In genomic region chr4:57043304-57044251, GRCh38 we compare ENCODE assay signal across 11 cellular contexts.
A peak's percentile ranks its signal among the peaks of the same experiment; 100 is the strongest.
DNase-seq lines count a peak whose midpoint lies in the region; ATAC-seq and TF ChIP-seq lines count a peak whose summit lies in the region.
"Had no signal": no experiment of that assay in that cellular context is flagged by ENCODE, and none has a peak within 500 bp of the region (broad histone marks: within the 10 kb centered on the region; RNA-seq: fewer than 3 reads in every experiment).

No MANE protein-coding gene starts in this region.

- H4K12ac ChIP-seq in trophoblast cell (ENCODE audit: low read depth, low read length), result no peak overlapping the region

- POLR2A ChIA-PET in AG04450 (lab: Yijun Ruan, JAX), result interaction anchor here (1.0 to 1.5 kb wide), 3 partner anchors 12 to 37 kb away, joined by 3 to 7 read pairs (median 5); no protein-coding TSS in a partner anchor

- TF ChIP-seq CTCF in AG04450 (IDR thresholded peaks at IDR 0.05; ENCODE audit: low read depth, low read length), result no peak
- no peak for TF ChIP-seq CTCF in GM13976 (IDR thresholded peaks at IDR 0.05; ENCODE audit: borderline replicate concordance, control extremely low read depth, extremely low read depth, insufficient read depth, missing control alignments)

- H4K91ac ChIP-seq in trophoblast cell (ENCODE audit: low read depth, low read length), result peak overlapping the region; percentile 97

- no peak overlapping the region for H2AFZ ChIP-seq in trophoblast cell (ENCODE audit: insufficient read depth, low read length, poor library complexity)

- no peak overlapping the region for H3K9ac ChIP-seq in trophoblast cell (ENCODE audit: low read length)
- H3K9ac ChIP-seq: BLaER1 had no signal

- peak overlapping the region; percentile 94 for H3K4ac ChIP-seq in trophoblast cell (ENCODE audit: low read depth, low read length)

- in situ Hi-C loops in GM13976 (cut with MboI; ENCODE audit: low sequenced_read_pairs, unreplicated experiment), result no loop called here

- H2AK5ac ChIP-seq in trophoblast cell (ENCODE audit: low read length), result peak overlapping the region; percentile 87

- H3K4me2 ChIP-seq in trophoblast cell (ENCODE audit: low read length), result no peak overlapping the region
- H3K4me2 ChIP-seq: BLaER1 had no signal

- peak overlapping the region; percentile 80 for H3K18ac ChIP-seq in trophoblast cell (ENCODE audit: low read length)

- 26 to 62% (median 42%) methylated on average over 6 of the region's 6 CpGs for WGBS in adipose tissue, 3 donors
- WGBS in trophoblast cell (ENCODE audit: extremely low coverage, insufficient coverage, insufficient read length), result no CpG with 5 or more reads among the region's 6 CpGs

- H3K79me1 ChIP-seq in trophoblast cell (ENCODE audit: low read length), result peaks cover 36% of the 10 kb centered on the region

- H3K9me3 ChIP-seq in AG04450 (ENCODE audit: control insufficient read depth, insufficient read depth, low read length), result no peaks in the 10 kb centered on the region
- H3K9me3 ChIP-seq in trophoblast cell (ENCODE audit: insufficient read depth, low read depth, low read length), result peaks cover 4% of the 10 kb centered on the region

- H3K27me3 ChIP-seq in AG04450 (ENCODE audit: control insufficient read depth, insufficient read depth, low read length) (no peaks in the 10 kb centered on the region), trophoblast cell (ENCODE audit: insufficient read depth, low read length) (no peaks in the 10 kb centered on the region)
- H3K27me3 ChIP-seq: BLaER1 had no signal

- H2BK120ac ChIP-seq in trophoblast cell (ENCODE audit: insufficient read depth, low read length, poor library complexity), result peak overlapping the region; percentile 98

- no peak for DNase-seq in AG04450 (ENCODE audit: low read depth, low spot score)
- DNase-seq in foreskin melanocyte, result peak; percentile 78
- DNase-seq in trophoblast cell, result no peak
- DNase-seq in GM13976 (ENCODE audit: low spot score), result no peak
- DNase-seq in DMS79 (lab: John Stamatoyannopoulos, UW), result no peak
- DNase-seq: retina; stimulated activated naive CD8-positive, alpha-beta T cell treated with anti-CD3 and anti-CD28 coated beads, Interleukin-15, amount 100 ng/mL, for 72 hours had no signal

- H3K36me3 ChIP-seq in trophoblast cell (ENCODE audit: control insufficient read depth in 1 of 2, insufficient read depth in 2 of 2, low read length in 2 of 2), result peaks cover 17 to 23% of the 10 kb centered on the region in 2 experiments

- CTCF ChIA-PET in AG04450 (lab: Charles Lee), result interaction anchor here (2.1 kb wide), 1 partner anchor 120 kb away, joined by 16 read pairs; no protein-coding TSS in a partner anchor

- peaks cover 12% of the 10 kb centered on the region for H3K79me2 ChIP-seq in trophoblast cell (ENCODE audit: control insufficient read depth, insufficient read depth, low read length, poor library complexity)

- H3K4me3 ChIP-seq in AG04450 (ENCODE audit: low read depth, low read length) (no peak overlapping the region), trophoblast cell (ENCODE audit: low read depth, low read length) (no peak overlapping the region)
- H3K4me3 ChIP-seq: BLaER1 had no signal

- H2BK5ac ChIP-seq in trophoblast cell (ENCODE audit: low read depth, low read length, poor library complexity), result peak overlapping the region; percentile 96

- peak overlapping the region; percentile 93 for H3K14ac ChIP-seq in trophoblast cell (ENCODE audit: low read length)

- no peak overlapping the region for H3K23ac ChIP-seq in trophoblast cell (ENCODE audit: low read length)

- H3K4me1 ChIP-seq in trophoblast cell (ENCODE audit: control insufficient read depth in 1 of 2, insufficient read depth in 2 of 2, low read length in 2 of 2), result peaks cover 22 to 29% of the 10 kb centered on the region in 2 experiments

- peak overlapping the region; percentile 77 for H3K27ac ChIP-seq in AG04450 (ENCODE audit: low read depth, low read length)
- peak overlapping the region; percentile 62 for H3K27ac ChIP-seq in adipose tissue (ENCODE audit: low read depth, low read length)
- peak overlapping the region; percentile 92 for H3K27ac ChIP-seq in trophoblast cell (ENCODE audit: low read depth, low read length)
- H3K27ac ChIP-seq: BLaER1 had no signal

- ATAC-seq in GM21737 (IDR thresholded peaks at IDR 0.05; ENCODE audit: unreplicated experiment), result no peak
- ATAC-seq in HG03280 (IDR thresholded peaks at IDR 0.05; ENCODE audit: unreplicated experiment), result no peak
- ATAC-seq: stimulated activated naive CD8-positive, alpha-beta T cell treated with anti-CD3 and anti-CD28 coated beads, Interleukin-15, amount 100 ng/mL, for 72 hours had no signal

- H2BK12ac ChIP-seq in trophoblast cell (ENCODE audit: low read length), result peak overlapping the region; percentile 88

- peak overlapping the region; percentile 81 for H4K8ac ChIP-seq in trophoblast cell (ENCODE audit: low read depth, low read length)
